ENCODE assay signal across 30 cellular contexts in the genomic region with DNA sequence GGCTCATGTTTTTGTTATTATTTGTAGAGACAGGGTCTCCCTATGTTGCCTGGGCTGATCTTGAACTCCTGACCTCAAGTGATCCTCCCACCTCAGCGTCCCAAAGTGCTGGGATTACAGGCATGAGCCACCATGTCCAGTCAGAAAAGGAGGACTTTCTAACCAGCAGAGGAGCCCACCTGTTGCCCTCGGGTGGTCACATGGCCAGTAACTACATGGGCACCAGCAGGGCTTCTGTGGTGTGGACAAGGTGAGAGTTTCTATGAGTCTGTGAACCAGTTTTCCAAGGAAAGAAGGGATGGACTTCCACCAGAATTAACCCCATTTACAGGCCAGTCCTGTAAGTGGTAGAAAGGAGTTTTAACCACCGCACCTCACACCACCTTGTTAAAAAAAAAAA.
"Had no signal": no experiment of that assay in that cellular context is flagged by ENCODE, and none has a peak within 500 bp of the region (broad histone marks: within the 10 kb centered on the region; RNA-seq: fewer than 3 reads in every experiment).

No MANE protein-coding gene starts in this region.

- H3K27me3 ChIP-seq: brain microvascular endothelial cell had no signal

- H3K27ac ChIP-seq: brain microvascular endothelial cell, WERI-Rb-1 had no signal

- DNase-seq: activated CD4-positive, alpha-beta memory T cell treated with anti-CD3 and anti-CD28 coated beads, Interleukin-2, amount 10 ng/mL, durations not matched to agents 7 days and 5 days; activated CD4-positive, alpha-beta T cell treated with anti-CD3 and anti-CD28 coated beads for 1 hour; activated CD4-positive, alpha-beta T cell treated with anti-CD3 and anti-CD28 coated beads for 48 hours; activated CD4-positive, CD25-positive, alpha-beta regulatory T cell; activated CD8-positive, alpha-beta memory T cell treated with anti-CD3 and anti-CD28 coated beads for 24 hours; activated CD8-positive, alpha-beta memory T cell treated with anti-CD3 and anti-CD28 coated beads, Interleukin-2, amount 10 ng/mL, durations not matched to agents 7 days and 5 days; activated CD8-positive, alpha-beta memory T cell treated with anti-CD3 and anti-CD28 coated beads, Interleukin-2, amount 50 U/mL, for 48 hours; activated effector memory CD4-positive, alpha-beta T cell treated with Interleukin-2 at 50 U/mL for 16 hours; activated naive CD4-positive, alpha-beta T cell treated with anti-CD3 and anti-CD28 coated beads, Interleukin-2, amount 10 ng/mL, durations not matched to agents 7 days and 5 days; activated naive CD8-positive, alpha-beta T cell treated with anti-CD3 and anti-CD28 coated beads, Interleukin-2, amount 50 U/mL, for 24 hours; activated T-cell treated with anti-CD3 and anti-CD28 coated beads, Interleukin-2, amount 50 U/mL, for 48 hours; anterior cingulate cortex; brain microvascular endothelial cell; Kasumi-1; KG1; MM.1S; MV-4-11; NCI-H1092; NCI-H1436 treated with DMSO at 0.1 percent for 48 hours; NCI-H1694 treated with DMSO at 0.1 percent for 48 hours; NCI-H2029; NCI-H2171; NCI-H510A; NCI-H526; NCI-H748 treated with DMSO at 0.1 percent for 48 hours; NK-92 treated with Interleukin-12 subunit alpha and Interleukin-12 subunit beta, amount 100 ng/mL, for 24 hours; Right ventricle myocardium superior; RPMI8226; T1000; WERI-Rb-1 had no signal

- H3K36me3 ChIP-seq: brain microvascular endothelial cell, WERI-Rb-1 had no signal

- ATAC-seq: activated CD8-positive, alpha-beta memory T cell treated with anti-CD3 and anti-CD28 coated beads, Interleukin-2, amount 10 ng/mL, durations not matched to agents 7 days and 5 days; activated naive CD8-positive, alpha-beta T cell treated with anti-CD3 and anti-CD28 coated beads, Interleukin-2, amount 50 U/mL, for 24 hours had no signal
